ENCODE assay signal across 25 cellular contexts in genomic region chr2:61275575-61276184, GRCh38.
DNase-seq lines count a peak whose midpoint lies in the region; FAIRE-seq and TF ChIP-seq lines count a peak whose summit lies in the region.
"Had no signal": no experiment of that assay in that cellular context is flagged by ENCODE, and none has a peak within 500 bp of the region (broad histone marks: within the 10 kb centered on the region; RNA-seq: fewer than 3 reads in every experiment).

No MANE protein-coding gene starts in this region.

- dilution Hi-C loops in mammary epithelial cell (cut with HindIII; ENCODE audit: low sequenced_read_pairs) = no loop called here

- in situ Hi-C loops in mammary epithelial cell (cut with MboI; ENCODE audit: low sequenced_read_pairs in 2 of 2) = no loop called here

- no peaks in the 10 kb centered on the region for H4K20me1 ChIP-seq in mammary epithelial cell (ENCODE audit: insufficient read depth, low read length)

- no peak for TF ChIP-seq POLR2A in breast epithelium (IDR thresholded peaks at IDR 0.05)

- H3K4me1 ChIP-seq in mammary epithelial cell (ENCODE audit: insufficient read depth, low read length) = no peaks in the 10 kb centered on the region
- H3K4me1 ChIP-seq in breast epithelium = no peaks in the 10 kb centered on the region
- H3K4me1 ChIP-seq: BLaER1, Peyer's patch had no signal

- H3K27ac ChIP-seq in mammary epithelial cell (ENCODE audit: insufficient read depth, low read depth, low read length) (no peak overlapping the region), breast epithelium (no peak overlapping the region), epithelial cell of prostate (peak overlapping the region; percentile 33)
- H3K27ac ChIP-seq: 22Rv1, BLaER1, GM23248, KMS-11, Peyer's patch, SK-N-MC had no signal

- H3K4me3 ChIP-seq in mammary epithelial cell (replicated peaks in 1 of 3; ENCODE audit: insufficient read depth in 1 of 3, low read depth in 2 of 3, low read length in 3 of 3) = no peak overlapping the region
- H3K4me3 ChIP-seq in breast epithelium = no peak overlapping the region
- H3K4me3 ChIP-seq: BLaER1, GM23248, Peyer's patch, SK-N-MC had no signal

- BruUV-seq in mammary epithelial cell (replicated peaks; lab: Mats Ljungman, UMichigan) = no TSS peak

- WGBS in mammary epithelial cell (ENCODE audit: low coverage, missing lambda C conversion rate) = 94% methylated on average over 1 of the region's 1 CpG

- H3K36me3 ChIP-seq in mammary epithelial cell (ENCODE audit: insufficient read depth, low read length) (peaks cover 15% of the 10 kb centered on the region), breast epithelium (no peaks in the 10 kb centered on the region)

- no peaks in the 10 kb centered on the region for H3K79me2 ChIP-seq in mammary epithelial cell (ENCODE audit: insufficient read depth, low read length)

- no peaks in the 10 kb centered on the region for H3K27me3 ChIP-seq in mammary epithelial cell (ENCODE audit: insufficient read depth, low read length)
- no peaks in the 10 kb centered on the region for H3K27me3 ChIP-seq in breast epithelium
- H3K27me3 ChIP-seq: BLaER1, Peyer's patch had no signal

- DNase-seq in mammary epithelial cell = peak; percentile 11
- DNase-seq in breast epithelium (ENCODE audit: low spot score in 2 of 2) = no peak
- DNase-seq in epithelial cell of prostate (ENCODE audit: low read depth, low spot score) = peak; percentile 29
- no peak for DNase-seq in medulla oblongata (ENCODE audit: extremely low spot score)
- no peak for DNase-seq in NCI-H1105 treated with DMSO at 0.1 percent for 48 hours (lab: John Stamatoyannopoulos, UW)
- DNase-seq in glomerular visceral epithelial cell (ENCODE audit: extremely low spot score) = no peak
- DNase-seq: CD4-positive, CD25-positive, alpha-beta regulatory T cell; DMS53; GM23248; H7; IMR-90; MM.1S; NCI-H1048; NCI-H1417 treated with DMSO at 0.1 percent for 48 hours; NCI-H1694 treated with DMSO at 0.1 percent for 48 hours; NCI-H2081; NCI-H2227 treated with DMSO at 0.1 percent for 48 hours; NCI-H526 treated with DMSO at 0.1 percent for 48 hours; Peyer's patch; SIG-M5 had no signal

- peak; percentile 72 for FAIRE-seq in TTC549 (lab: Jason Lieb, UNC)

- CTCF ChIA-PET in mammary epithelial cell (lab: Charles Lee; ENCODE audit: low non-redundant PET) = no interaction called here

- intact Hi-C loops in mammary epithelial cell (cut with micrococcal nuclease) (no loop called here), breast epithelium (cut with DNase I; ENCODE audit: low total_unique reads) (no loop called here)

- TF ChIP-seq CTCF in mammary epithelial cell (conservative IDR thresholded peaks at IDR 0.05 in 1 of 2, IDR thresholded peaks at IDR 0.05 in 1 of 2; ENCODE audit: extremely low read depth in 1 of 2, insufficient read depth in 1 of 2, low read depth in 1 of 2, low read length in 2 of 2) (no peak), breast epithelium (IDR thresholded peaks at IDR 0.05) (no peak)

- H2AFZ ChIP-seq in mammary epithelial cell (ENCODE audit: low read depth, low read length) = no peak overlapping the region
- H2AFZ ChIP-seq: GM23248 had no signal

- H3K9me3 ChIP-seq in mammary epithelial cell (replicated peaks; ENCODE audit: insufficient read depth, low read length) (peaks cover 4% of the 10 kb centered on the region), breast epithelium (no peaks in the 10 kb centered on the region)
- H3K9me3 ChIP-seq: BLaER1, Peyer's patch had no signal

- H3K4me2 ChIP-seq in mammary epithelial cell (ENCODE audit: insufficient read depth, low read depth, low read length) = no peak overlapping the region
- H3K4me2 ChIP-seq: BLaER1, KMS-11 had no signal

- no peak overlapping the region for H3K9ac ChIP-seq in mammary epithelial cell (ENCODE audit: insufficient read depth, low read length)
- H3K9ac ChIP-seq: BLaER1, GM23248, KMS-11 had no signal

Comparison
In these comparisons a context has a peak if more than half of its experiments do, and no peak if none do; other contexts are left out.
1. DNase-seq: peak in mammary epithelial cell (single experiment) and epithelial cell of prostate (single experiment); none in breast epithelium (0 of 2), medulla oblongata (single experiment), NCI-H1105 treated with DMSO at 0.1 percent for 48 hours (single experiment) and glomerular visceral epithelial cell (single experiment).